9 cellular contexts compared by ENCODE assay signal in genomic region chr20:54173653-54174451, GRCh38. TPM values are rescaled to one million over a fixed set of nuclear protein-coding genes. Genes with fewer than 3 reads are reported as not detected.
DNase-seq lines count a peak whose midpoint lies in the region; ATAC-seq, FAIRE-seq and TF ChIP-seq lines count a peak whose summit lies in the region.
"Had no signal": no experiment of that assay in that cellular context is flagged by ENCODE, and none has a peak within 500 bp of the region (broad histone marks: within the 10 kb centered on the region; RNA-seq: fewer than 3 reads in every experiment).

Gene CYP24A1, minus strand, starts transcription at chr20:54173986. Its CDS starts 407 bp downstream, at chr20:54173579.

- no peaks in the 10 kb centered on the region for H3K36me3 Mint-ChIP-seq in activated T-cell treated with anti-CD3 and anti-CD28 coated beads, Interleukin-2, amount 50 U/mL, for 4 hours (ENCODE audit: insufficient read depth)

- H3K4me3 ChIP-seq in heart right ventricle (peak within 1 kb of the TSS in 8 of 10 donors; percentile 5 to 29 (median 12)), kidney (ENCODE audit: low read length in 2 of 2) (peak within 1 kb of the TSS; percentile 35 to 54), aorta (ENCODE audit: low read length in 2 of 2) (peak within 1 kb of the TSS in 1 of 2 donors; percentile 23)

- H3K27me3 Mint-ChIP-seq in activated T-cell treated with anti-CD3 and anti-CD28 coated beads, Interleukin-2, amount 50 U/mL, for 4 hours (ENCODE audit: low read depth): peaks cover 68% of the 10 kb centered on the region

- intact Hi-C loops in heart right ventricle (cut with DNase I) (loop anchor here in 1 of 10 donors (10.0 kb wide), 1 partner anchor 59 kb away; no protein-coding TSS in a partner anchor), Right ventricle myocardium superior (cut with DNase I) (no loop called here), kidney (cut with DNase I) (no loop called here), aorta (cut with DNase I) (no loop called here)

- H3K27ac ChIP-seq in heart right ventricle (no peak within 1 kb of the TSS), kidney (ENCODE audit: low read depth in 2 of 2, low read length in 2 of 2) (peak within 1 kb of the TSS; percentile 28 to 43), aorta (ENCODE audit: low read depth in 1 of 2, low read length in 2 of 2) (no peak within 1 kb of the TSS)

- TF ChIP-seq CTCF in heart right ventricle (IDR thresholded peaks at IDR 0.05) (no peak), kidney (IDR thresholded peaks at IDR 0.05; ENCODE audit: borderline replicate concordance, extremely low read depth, insufficient read depth) (no peak)

- H3K9me3 ChIP-seq in heart right ventricle: no peaks in the 10 kb centered on the region
- no peaks in the 10 kb centered on the region for H3K9me3 ChIP-seq in kidney (ENCODE audit: control insufficient read depth in 1 of 2, low read length in 2 of 2)
- no peaks in the 10 kb centered on the region for H3K9me3 ChIP-seq in aorta (ENCODE audit: control insufficient read depth, low read length)

- DNase-seq in heart right ventricle (no peak), Right ventricle myocardium superior (no peak), kidney (no peak), aorta (no peak), epidermal melanocyte (ENCODE audit: insufficient read length, low spot score) (no peak), NCI-H146 (lab: John Stamatoyannopoulos, UW) (no peak)
- no peak for DNase-seq in activated T-cell treated with anti-CD3 and anti-CD28 coated beads, Interleukin-2, amount 50 U/mL, for 4 hours

- H3K27me3 ChIP-seq in heart right ventricle (peaks cover 11 to 100% (median 92%) of the 10 kb centered on the region in 7 donors), aorta (ENCODE audit: control insufficient read depth in 1 of 2, insufficient read depth in 2 of 2, low read length in 1 of 2) (peaks cover 0 to 2% of the 10 kb centered on the region in 2 donors)

- peak within 1 kb of the TSS; percentile 31 for H3K4me3 Mint-ChIP-seq in activated T-cell treated with anti-CD3 and anti-CD28 coated beads, Interleukin-2, amount 50 U/mL, for 4 hours

- H3K9me3 Mint-ChIP-seq in activated T-cell treated with anti-CD3 and anti-CD28 coated beads, Interleukin-2, amount 50 U/mL, for 4 hours: no peaks in the 10 kb centered on the region

- H3K9ac ChIP-seq in kidney (ENCODE audit: low read length in 2 of 2): no peak within 1 kb of the TSS

- no peak for FAIRE-seq in kidney (lab: Jason Lieb, UNC)
- FAIRE-seq: TTC549 had no signal

- no peaks in the 10 kb centered on the region for H3K36me3 ChIP-seq in heart right ventricle
- no peaks in the 10 kb centered on the region for H3K36me3 ChIP-seq in kidney (ENCODE audit: control insufficient read depth in 1 of 2, insufficient read depth in 2 of 2, low read length in 2 of 2)
- H3K36me3 ChIP-seq in aorta (ENCODE audit: control insufficient read depth in 1 of 2, insufficient read depth in 2 of 2, low read length in 1 of 2): no peaks in the 10 kb centered on the region

- peaks cover 20% of the 10 kb centered on the region for H3K4me1 Mint-ChIP-seq in activated T-cell treated with anti-CD3 and anti-CD28 coated beads, Interleukin-2, amount 50 U/mL, for 4 hours (ENCODE audit: low read depth)

- ATAC-seq in heart right ventricle (peak in 1 of 8 donors; percentile 41), Right ventricle myocardium superior (ENCODE audit: poor library complexity) (no peak), aorta (ENCODE audit: low FRiP score) (peak; percentile 38), GM21825 (IDR thresholded peaks at IDR 0.05; ENCODE audit: unreplicated experiment) (no peak)
- ATAC-seq in activated T-cell treated with anti-CD3 and anti-CD28 coated beads, Interleukin-2, amount 50 U/mL, for 4 hours: peak; percentile 39 to 46

- WGBS in heart right ventricle, 2 donors: 0 to 1% methylated on average over 61 of the region's 61 CpGs
- 1% methylated on average over 43 to 61 of the region's 61 CpGs for WGBS in aorta, 2 donors

- H3K4me1 ChIP-seq in heart right ventricle (peaks cover 0 to 29% (median 21%) of the 10 kb centered on the region in 9 donors), kidney (ENCODE audit: control insufficient read depth in 1 of 2, insufficient read depth in 1 of 2, low read depth in 1 of 2, low read length in 2 of 2) (peaks cover 0 to 7% of the 10 kb centered on the region in 2 donors), aorta (ENCODE audit: control insufficient read depth in 1 of 2, insufficient read depth in 2 of 2, low read length in 2 of 2) (no peaks in the 10 kb centered on the region)

RNA-seq across cellular contexts. Expression of gene CYP24A1, which starts in this region (rescaled TPM):
- total RNA-seq in heart right ventricle (not detected), Right ventricle myocardium superior (not detected), kidney (39.0 TPM), aorta (not detected)
- polyA plus RNA-seq in heart right ventricle (not detected), kidney (ENCODE audit: insufficient read depth, low read depth, low replicate concordance) (15.4 TPM), aorta (not detected)
- total RNA-seq in activated T-cell treated with anti-CD3 and anti-CD28 coated beads, Interleukin-2, amount 50 U/mL, for 4 hours: not detected

Comparison
In these comparisons a context has a peak if more than half of its experiments do, and no peak if none do; other contexts are left out.
1. RNA of gene CYP24A1 (total RNA-seq): 39.0 TPM in kidney (single experiment); not detected in activated T-cell treated with anti-CD3 and anti-CD28 coated beads, Interleukin-2, amount 50 U/mL, for 4 hours, not detected in heart right ventricle, not detected in Right ventricle myocardium superior (single experiment) and not detected in aorta; every median in the first group is over 10 times any median in the second.
2. RNA of gene CYP24A1 (polyA plus RNA-seq): 15.4 TPM in kidney (single experiment); not detected in heart right ventricle and not detected in aorta; every median in the first group is over 10 times any median in the second.
3. Peak in ATAC-seq in activated T-cell treated with anti-CD3 and anti-CD28 coated beads, Interleukin-2, amount 50 U/mL, for 4 hours; RNA of the gene not detected or under 1 TPM.
4. Peak in ATAC-seq in aorta; RNA of the gene not detected or under 1 TPM.
5. H3K27ac ChIP-seq: peak in kidney (2 of 2); none in heart right ventricle (0 of 10) and aorta (0 of 2).